Comparison of ENCODE assay signal across 10 cellular contexts in genomic region chr9:73154760-73155159, GRCh38. TPM values are rescaled to one million over a fixed set of nuclear protein-coding genes. Genes with fewer than 3 reads are reported as not detected.
DNase-seq lines count a peak whose midpoint lies in the region; ATAC-seq and TF ChIP-seq lines count a peak whose summit lies in the region.
"Had no signal": no experiment of that assay in that cellular context is flagged by ENCODE, and none has a peak within 500 bp of the region (broad histone marks: within the 10 kb centered on the region; RNA-seq: fewer than 3 reads in every experiment).

No MANE protein-coding gene starts in this region.

- no peak overlapping the region for H3K4me3 Mint-ChIP-seq in Caco-2 (ENCODE audit: unreplicated experiment)

- H3K27ac ChIP-seq in coronary artery = peak overlapping the region; percentile 47 to 69
- no peak overlapping the region for H3K27ac ChIP-seq in psoas muscle

- H3K9me3 Mint-ChIP-seq in Caco-2 (ENCODE audit: unreplicated experiment) = no peaks in the 10 kb centered on the region

- CTCF ChIA-PET in Caco-2 (lab: Charles Lee) = no interaction called here

- peak overlapping the region; percentile 71 for H3K4me3 ChIP-seq in coronary artery
- H3K4me3 ChIP-seq in psoas muscle = peak overlapping the region; percentile 65
- H3K4me3 ChIP-seq in Caco-2 (ENCODE audit: low read depth, low read length) = no peak overlapping the region

- TF ChIP-seq CTCF in coronary artery (IDR thresholded peaks at IDR 0.05) (no peak), psoas muscle (IDR thresholded peaks at IDR 0.05) (no peak), Caco-2 (IDR thresholded peaks at IDR 0.05; ENCODE audit: insufficient read depth in 1 of 2, low read depth in 1 of 2, low read length in 1 of 2, severe bottlenecking in 1 of 2, unreplicated experiment in 1 of 2) (no peak)

- H3K36me3 ChIP-seq in psoas muscle (ENCODE audit: insufficient read depth in 1 of 2, low read depth in 1 of 2) = peaks cover 0 to 7% of the 10 kb centered on the region in 2 donors
- H3K36me3 ChIP-seq in Caco-2 (ENCODE audit: control insufficient read depth, insufficient read depth, low read length) = no peaks in the 10 kb centered on the region

- H3K4me1 Mint-ChIP-seq in Caco-2 (ENCODE audit: low read depth, unreplicated experiment) = no peaks in the 10 kb centered on the region

- H3K36me3 Mint-ChIP-seq in Caco-2 (ENCODE audit: insufficient read depth, unreplicated experiment) = no peaks in the 10 kb centered on the region

- H3K27me3 ChIP-seq in psoas muscle (ENCODE audit: insufficient read depth in 3 of 3, low read length in 2 of 3) = no peaks in the 10 kb centered on the region
- H3K27me3 ChIP-seq in Caco-2 (replicated peaks; ENCODE audit: control insufficient read depth, insufficient read depth, low read length) = no peaks in the 10 kb centered on the region

- WGBS in psoas muscle, 3 donors = 85 to 90% (median 88%) methylated on average over 2 of the region's 2 CpGs

- no peak for ATAC-seq in psoas muscle

- no peaks in the 10 kb centered on the region for H3K27me3 Mint-ChIP-seq in Caco-2 (ENCODE audit: insufficient read depth, unreplicated experiment)

- DNase-seq in EH (ENCODE audit: low read depth) (peak; percentile 61), OCI-M1 (lab: John Stamatoyannopoulos, UW) (peak; percentile 20), coronary artery (ENCODE audit: low spot score) (no peak), psoas muscle (no peak), SW480 (ENCODE audit: low spot score) (no peak), putamen (ENCODE audit: low spot score) (no peak), Caco-2 (no peak), foreskin melanocyte (no peak)
- DNase-seq: left cardiac atrium, NCI-H69 had no signal

- no peak overlapping the region for H3K27ac Mint-ChIP-seq in Caco-2 (ENCODE audit: unreplicated experiment)

- POLR2A ChIA-PET in Caco-2 (lab: Charles Lee) = no interaction called here

- no peaks in the 10 kb centered on the region for H3K9me3 ChIP-seq in psoas muscle
- no peaks in the 10 kb centered on the region for H3K9me3 ChIP-seq in Caco-2

- intact Hi-C loops in psoas muscle (cut with DNase I) = no loop called here
- intact Hi-C loops in Caco-2 (cut with micrococcal nuclease; ENCODE audit: unreplicated experiment) = no loop called here

- H3K4me1 ChIP-seq in psoas muscle = peaks cover 9% of the 10 kb centered on the region
- H3K4me1 ChIP-seq in Caco-2 = no peaks in the 10 kb centered on the region

- BruUV-seq in Caco-2 (replicated peaks; lab: Mats Ljungman, UMichigan) = no TSS peak

RNA-seq across cellular contexts. Expression of gene ANXA1, which starts 3.1 kb away (rescaled TPM):
- 10 to 100 TPM; 20.7 to 29.5 (median 25.6) TPM for total RNA-seq in psoas muscle
- 10 to 100 TPM; 23.9 to 60.8 (median 33.8) TPM for polyA plus RNA-seq in psoas muscle
- 8.3 and 12.0 TPM in 2 replicates for total RNA-seq in Caco-2 (2022)

Comparison
In these comparisons a context has a peak if more than half of its experiments do, and no peak if none do; other contexts are left out.
1. DNase-seq: peak in EH (single experiment) and OCI-M1 (single experiment); none in coronary artery (single experiment), psoas muscle (0 of 2), SW480 (single experiment), putamen (single experiment), Caco-2 (0 of 2) and foreskin melanocyte (single experiment).